In genomic region chr5:164324239-164324638, GRCh38 we compare ENCODE assay signal across 3 cellular contexts.
"Had no signal": no experiment of that assay in that cellular context is flagged by ENCODE, and none has a peak within 500 bp of the region (broad histone marks: within the 10 kb centered on the region; RNA-seq: fewer than 3 reads in every experiment).

No MANE protein-coding gene starts in this region.

- DNase-seq: GDM1, GF-D8 had no signal

- H3K4me3 ChIP-seq: GM12878 had no signal

- ATAC-seq: GM12878 had no signal
